Comparison of ENCODE assay signal across 18 cellular contexts in genomic region chr9:16485575-16486321, GRCh38.
"Had no signal": no experiment of that assay in that cellular context is flagged by ENCODE, and none has a peak within 500 bp of the region (broad histone marks: within the 10 kb centered on the region; RNA-seq: fewer than 3 reads in every experiment).

No MANE protein-coding gene starts in this region.

- DNase-seq: activated CD4-positive, alpha-beta memory T cell treated with anti-CD3 and anti-CD28 coated beads for 36 hours; activated gamma-delta T cell treated with Interleukin-2 at 50 U/mL for 16 hours; activated T-cell treated with anti-CD3 and anti-CD28 coated beads for 4 hours; amniotic stem cell; hippocampal formation; lower lobe of right lung; stimulated activated CD4-positive, alpha-beta T cell treated with anti-CD3 and anti-CD28 coated beads, Interleukin-2, amount 100 ng/mL, for 24 hours; stimulated activated naive CD4-positive, alpha-beta T cell treated with Interleukin-2 at 50 U/mL for 16 hours; T-helper 2 cell; tibial artery; WERI-Rb-1 had no signal

- H3K4me3 ChIP-seq: cardiac muscle cell, lower lobe of right lung, prostate gland, right atrium auricular region, tibial artery had no signal

- H3K4me3 Mint-ChIP-seq: activated CD4-positive, alpha-beta memory T cell treated with anti-CD3 and anti-CD28 coated beads for 36 hours; activated naive CD8-positive, alpha-beta T cell; activated T-helper 1 cell treated with anti-CD3 and anti-CD28 coated beads, Interleukin-12 subunit alpha, Interleukin-12 subunit beta, Interleukin-2, Interleukin-4 antibody, amounts not matched to agents 30 ng/mL and 10 ng/mL and 1 ng/mL, durations not matched to agents 14 hours and 24 hours and 36 hours; neural crest cell had no signal

- H3K27me3 Mint-ChIP-seq: activated CD4-positive, alpha-beta memory T cell treated with anti-CD3 and anti-CD28 coated beads for 36 hours; activated naive CD8-positive, alpha-beta T cell had no signal

- H3K9me3 Mint-ChIP-seq: activated CD4-positive, alpha-beta memory T cell treated with anti-CD3 and anti-CD28 coated beads for 36 hours; activated T-helper 1 cell treated with anti-CD3 and anti-CD28 coated beads, Interleukin-12 subunit alpha, Interleukin-12 subunit beta, Interleukin-2, Interleukin-4 antibody, amounts not matched to agents 30 ng/mL and 10 ng/mL and 1 ng/mL, durations not matched to agents 14 hours and 24 hours and 36 hours; neural crest cell had no signal

- ATAC-seq: foreskin keratinocyte, lower lobe of right lung had no signal

- H3K27ac Mint-ChIP-seq: activated CD4-positive, alpha-beta memory T cell treated with anti-CD3 and anti-CD28 coated beads for 36 hours; activated naive CD8-positive, alpha-beta T cell; activated T-helper 1 cell treated with anti-CD3 and anti-CD28 coated beads, Interleukin-12 subunit alpha, Interleukin-12 subunit beta, Interleukin-2, Interleukin-4 antibody, amounts not matched to agents 30 ng/mL and 10 ng/mL and 1 ng/mL, durations not matched to agents 14 hours and 24 hours and 36 hours had no signal

- H3K4me1 ChIP-seq: foreskin keratinocyte, lower lobe of right lung, prostate gland, right atrium auricular region, tibial artery had no signal

- H3K27me3 ChIP-seq: cardiac muscle cell, foreskin keratinocyte, tibial artery had no signal

- H3K9me3 ChIP-seq: lower lobe of right lung, prostate gland, right atrium auricular region, tibial artery had no signal

- H3K36me3 Mint-ChIP-seq: activated CD4-positive, alpha-beta memory T cell treated with anti-CD3 and anti-CD28 coated beads for 36 hours; activated naive CD8-positive, alpha-beta T cell had no signal

- H3K27ac ChIP-seq: cardiac muscle cell, foreskin keratinocyte, lower lobe of right lung, prostate gland, right atrium auricular region, tibial artery, WERI-Rb-1 had no signal

- H3K36me3 ChIP-seq: cardiac muscle cell, lower lobe of right lung, prostate gland, right atrium auricular region, tibial artery, WERI-Rb-1 had no signal
